8 cellular contexts compared by ENCODE assay signal in genomic region chr2:218569038-218569431, GRCh38. TPM values are rescaled to one million over a fixed set of nuclear protein-coding genes. Genes with fewer than 3 reads are reported as not detected.
DNase-seq lines count a peak whose midpoint lies in the region; ATAC-seq and TF ChIP-seq lines count a peak whose summit lies in the region.

No MANE protein-coding gene starts in this region.

- H3K27me3 Mint-ChIP-seq in activated naive CD8-positive, alpha-beta T cell: no peaks in the 10 kb centered on the region

- POLR2A ChIA-PET in AG04450 (lab: Yijun Ruan, JAX): no interaction called here

- TF ChIP-seq CTCF in AG04450 (IDR thresholded peaks at IDR 0.05; ENCODE audit: low read depth, low read length) (no peak), right atrium auricular region (IDR thresholded peaks at IDR 0.05) (no peak), vagina (IDR thresholded peaks at IDR 0.05) (no peak)

- H3K27ac Mint-ChIP-seq in activated naive CD8-positive, alpha-beta T cell: peak overlapping the region; percentile 100

- H3K9me3 ChIP-seq in AG04450 (ENCODE audit: control insufficient read depth, insufficient read depth, low read length) (no peaks in the 10 kb centered on the region; the same call in 1 of the 2 replicates), SJCRH30 (replicated peaks) (no peaks in the 10 kb centered on the region), right atrium auricular region (no peaks in the 10 kb centered on the region), vagina (no peaks in the 10 kb centered on the region)

- ATAC-seq in GM18870 (IDR thresholded peaks at IDR 0.05; ENCODE audit: unreplicated experiment): peak; percentile 22
- peak; percentile 32 for ATAC-seq in HG03139 (IDR thresholded peaks at IDR 0.05; ENCODE audit: unreplicated experiment)

- intact Hi-C loops in vagina (cut with DNase I): loop anchor here (10.0 kb wide), 1 partner anchor 164 kb away; no protein-coding TSS in a partner anchor

- H3K4me1 Mint-ChIP-seq in activated naive CD8-positive, alpha-beta T cell (ENCODE audit: low read depth): peaks cover 56% of the 10 kb centered on the region

- peak; percentile 37 for DNase-seq in AG04450 (ENCODE audit: low read depth, low spot score)
- DNase-seq in SJCRH30: peak in 1 of 2 experiments; percentile 57
- DNase-seq in right atrium auricular region (ENCODE audit: low spot score): peak; percentile 61
- no peak for DNase-seq in vagina (ENCODE audit: extremely low spot score in 2 of 2)

- no peaks in the 10 kb centered on the region for H3K9me3 Mint-ChIP-seq in activated naive CD8-positive, alpha-beta T cell (ENCODE audit: low read depth)

- H3K36me3 Mint-ChIP-seq in activated naive CD8-positive, alpha-beta T cell: peaks cover 9% of the 10 kb centered on the region

- H3K27me3 ChIP-seq in AG04450 (ENCODE audit: control insufficient read depth, insufficient read depth, low read length) (no peaks in the 10 kb centered on the region), SJCRH30 (no peaks in the 10 kb centered on the region), right atrium auricular region (no peaks in the 10 kb centered on the region), rectal smooth muscle tissue (ENCODE audit: control insufficient read depth, insufficient read depth, low read length) (no peaks in the 10 kb centered on the region), vagina (no peaks in the 10 kb centered on the region)

- H3K27ac ChIP-seq in AG04450 (ENCODE audit: low read depth, low read length): peak overlapping the region; percentile 95
- peak overlapping the region; percentile 93 for H3K27ac ChIP-seq in SJCRH30
- peak overlapping the region; percentile 97 to 98 for H3K27ac ChIP-seq in right atrium auricular region
- peak overlapping the region; percentile 93 for H3K27ac ChIP-seq in rectal smooth muscle tissue (ENCODE audit: low read depth, low read length)
- peak overlapping the region; percentile 94 for H3K27ac ChIP-seq in vagina

- no peak for TF ChIP-seq POLR2A in vagina (IDR thresholded peaks at IDR 0.05)

- H3K9ac ChIP-seq in rectal smooth muscle tissue (ENCODE audit: low read length): peak overlapping the region; percentile 51

- CTCF ChIA-PET in AG04450 (lab: Charles Lee): no interaction called here

- H3K4me3 ChIP-seq in AG04450 (ENCODE audit: low read depth, low read length) (peak overlapping the region; percentile 74), SJCRH30 (peak overlapping the region; percentile 77), right atrium auricular region (peak overlapping the region; percentile 74 to 81), rectal smooth muscle tissue (ENCODE audit: low read length) (peak overlapping the region; percentile 92), vagina (peak overlapping the region; percentile 73 to 94)

- H3K36me3 ChIP-seq in SJCRH30 (peaks cover 38% of the 10 kb centered on the region), right atrium auricular region (peaks cover 8% of the 10 kb centered on the region), rectal smooth muscle tissue (ENCODE audit: control insufficient read depth, insufficient read depth, low read length) (no peaks in the 10 kb centered on the region), vagina (peaks cover 0 to 2% of the 10 kb centered on the region in 2 donors)

- peak overlapping the region; percentile 96 for H3K4me3 Mint-ChIP-seq in activated naive CD8-positive, alpha-beta T cell

- H3K4me1 ChIP-seq in SJCRH30: peaks cover 16% of the 10 kb centered on the region
- H3K4me1 ChIP-seq in right atrium auricular region: peaks cover 0 to 49% of the 10 kb centered on the region in 2 donors
- H3K4me1 ChIP-seq in rectal smooth muscle tissue (ENCODE audit: control insufficient read depth, insufficient read depth, low read length): peaks cover 22% of the 10 kb centered on the region
- peaks cover 40% of the 10 kb centered on the region for H3K4me1 ChIP-seq in vagina

RNA-seq across cellular contexts. Expression of gene CNOT9, which starts 0.4 kb away (rescaled TPM):
- polyA plus RNA-seq in AG04450 (2011; rRNA removed): 60.2 and 77.1 TPM in 2 replicates
- 76.3 and 87.6 TPM in 2 replicates for polyA minus RNA-seq in AG04450 (2011; rRNA and poly(A)+ RNA removed)
- 166 and 188 TPM in 2 replicates for total RNA-seq in SJCRH30 (2014; rRNA removed; shearing (Covaris generic))
- total RNA-seq in right atrium auricular region (10 to 100 TPM; 20.3 to 26.2 TPM), vagina (46.4 TPM)

RNA-seq across cellular contexts. Expression of gene USP37, which starts 0.9 kb away (rescaled TPM):
- 2.8 and 4.9 TPM in 2 replicates for polyA plus RNA-seq in AG04450 (2011; rRNA removed)
- polyA minus RNA-seq in AG04450 (2011; rRNA and poly(A)+ RNA removed): 5.7 and 9.9 TPM in 2 replicates
- total RNA-seq in SJCRH30 (2014; rRNA removed; shearing (Covaris generic)): 30.2 and 34.9 TPM in 2 replicates
- total RNA-seq in right atrium auricular region (1 to 10 TPM; 5.2 to 5.3 TPM), vagina (23.3 TPM)

RNA-seq across cellular contexts. Expression of gene PLCD4, which starts 38.7 kb away (rescaled TPM):
- polyA plus RNA-seq in AG04450 (2011; rRNA removed): 4.7 and 4.9 TPM in 2 replicates
- polyA minus RNA-seq in AG04450 (2011; rRNA and poly(A)+ RNA removed): 5.5 and 5.7 TPM in 2 replicates
- 0.71 and 0.75 TPM in 2 replicates for total RNA-seq in SJCRH30 (2014; rRNA removed; shearing (Covaris generic))
- under 1 TPM; 0.51 to 0.70 TPM for total RNA-seq in right atrium auricular region
- 12.0 TPM for total RNA-seq in vagina

Comparison
In these comparisons a context has a peak if more than half of its experiments do, and no peak if none do; other contexts are left out.
1. DNase-seq: peak in AG04450 (single experiment) and right atrium auricular region (single experiment); none in vagina (0 of 2).
2. Peak in every context shown above with its lines, with median percentiles within 50 percentile points of each other: H3K27ac ChIP-seq and H3K4me3 ChIP-seq.